8 cellular contexts compared by ENCODE assay signal in genomic region chr14:103121846-103122577, GRCh38. TPM values are rescaled to one million over a fixed set of nuclear protein-coding genes. Genes with fewer than 3 reads are reported as not detected.
DNase-seq lines count a peak whose midpoint lies in the region; ATAC-seq lines count a peak whose summit lies in the region.

No MANE protein-coding gene starts in this region.

- DNase-seq in DMS79 treated with DMSO at 0.1 percent for 48 hours (lab: John Stamatoyannopoulos, UW) (peak; percentile 97), NCI-H1417 treated with DMSO at 0.1 percent for 48 hours (lab: John Stamatoyannopoulos, UW) (peak; percentile 94), SW480 (ENCODE audit: low spot score) (peak; percentile 89), cardiac septum (ENCODE audit: low spot score) (peak; percentile 94), retina (peak; percentile 76)

- ATAC-seq in GM21786 (IDR thresholded peaks at IDR 0.05; ENCODE audit: unreplicated experiment) (no peak), GM21825 (IDR thresholded peaks at IDR 0.05; ENCODE audit: unreplicated experiment) (no peak), HG02623 (IDR thresholded peaks at IDR 0.05; ENCODE audit: unreplicated experiment) (no peak)

- intact Hi-C loops in cardiac septum (cut with DNase I), result no loop called here

RNA-seq across cellular contexts. Expression of gene TNFAIP2, which starts 1.2 kb away (rescaled TPM):
- total RNA-seq in cardiac septum, result 31.3 TPM

RNA-seq across cellular contexts. Expression of gene EXOC3L4, which starts 27.5 kb away (rescaled TPM):
- 0.46 TPM for total RNA-seq in cardiac septum

RNA-seq across cellular contexts. Expression of gene LBHD2, which starts 38.0 kb away (rescaled TPM):
- not detected for total RNA-seq in cardiac septum
